18 cellular contexts compared by ENCODE assay signal in genomic region chr18:10850828-10851227, GRCh38.
"Had no signal": no experiment of that assay in that cellular context is flagged by ENCODE, and none has a peak within 500 bp of the region (broad histone marks: within the 10 kb centered on the region; RNA-seq: fewer than 3 reads in every experiment).

No MANE protein-coding gene starts in this region.

- H3K27ac ChIP-seq: left ventricle myocardium inferior, neural progenitor cell had no signal

- H3K4me1 Mint-ChIP-seq: memory B cell, naive B cell, neural progenitor cell had no signal

- ATAC-seq: activated CD4-positive, CD25-positive, alpha-beta regulatory T cell treated with anti-CD3 and anti-CD28 coated beads, Interleukin-2, amount 50 U/mL, for 24 hours; activated T-cell treated with anti-CD3 and anti-CD28 coated beads, Interleukin-2, amount 50 U/mL, for 4 hours; mucosa of descending colon had no signal

- H3K36me3 Mint-ChIP-seq: memory B cell, naive B cell, neural progenitor cell had no signal

- H3K4me3 Mint-ChIP-seq: activated T-cell treated with anti-CD3 and anti-CD28 coated beads, Interleukin-2, amount 50 U/mL, for 4 hours; memory B cell; naive B cell; neural progenitor cell; stimulated activated naive CD8-positive, alpha-beta T cell treated with anti-CD3 and anti-CD28 coated beads, Interleukin-15, Interleukin-2, amounts not matched to agents 100 ng/mL and 50 ng/mL, for 24 hours; T-helper 2 cell treated with Interferon-gamma antibody and Interleukin-4, amounts not matched to agents 5 μg/mL and 100 μg/mL, for 36 hours had no signal

- H3K36me3 ChIP-seq: left ventricle myocardium inferior, neural progenitor cell had no signal

- DNase-seq: activated CD4-positive, alpha-beta T cell treated with anti-CD3 and anti-CD28 coated beads, Interleukin-2, amount 50 U/mL, for 1 hour; activated CD8-positive, alpha-beta memory T cell treated with anti-CD3 and anti-CD28 coated beads, Interleukin-2, amount 50 U/mL, for 4 hours; activated naive CD4-positive, alpha-beta T cell treated with anti-CD3 and anti-CD28 coated beads, Interleukin-2, amount 50 U/mL, for 16 hours; activated T-cell treated with anti-CD3 and anti-CD28 coated beads, Interleukin-2, amount 50 U/mL, for 4 hours; dermis blood vessel endothelial cell; effector memory CD4-positive, alpha-beta T cell; foreskin melanocyte; kidney glomerular epithelial cell; left ventricle myocardium inferior; mucosa of descending colon; naive B cell; trophoblast cell had no signal

- H3K9ac ChIP-seq: neural progenitor cell had no signal

- H3K9me3 Mint-ChIP-seq: activated T-cell treated with anti-CD3 and anti-CD28 coated beads, Interleukin-2, amount 50 U/mL, for 4 hours; neural progenitor cell; stimulated activated naive CD8-positive, alpha-beta T cell treated with anti-CD3 and anti-CD28 coated beads, Interleukin-15, Interleukin-2, amounts not matched to agents 100 ng/mL and 50 ng/mL, for 24 hours; T-helper 2 cell treated with Interferon-gamma antibody and Interleukin-4, amounts not matched to agents 5 μg/mL and 100 μg/mL, for 36 hours had no signal

- H3K9me3 ChIP-seq: left ventricle myocardium inferior, mucosa of descending colon had no signal

- H3K4me3 ChIP-seq: left ventricle myocardium inferior, mucosa of descending colon, neural progenitor cell had no signal

- H3K27me3 ChIP-seq: neural progenitor cell had no signal

- H3K4me1 ChIP-seq: left ventricle myocardium inferior, neural progenitor cell had no signal

- H3K4me2 ChIP-seq: neural progenitor cell had no signal

- H2AFZ ChIP-seq: neural progenitor cell had no signal

- H3K27ac Mint-ChIP-seq: memory B cell; naive B cell; neural progenitor cell; progenitor cell of endocrine pancreas; stimulated activated naive CD8-positive, alpha-beta T cell treated with anti-CD3 and anti-CD28 coated beads, Interleukin-15, Interleukin-2, amounts not matched to agents 100 ng/mL and 50 ng/mL, for 24 hours; T-helper 2 cell treated with Interferon-gamma antibody and Interleukin-4, amounts not matched to agents 5 μg/mL and 100 μg/mL, for 36 hours had no signal
